In genomic region chr10:101238732-101239105, GRCh38 we compare ENCODE assay signal across 12 cellular contexts. TPM values are rescaled to one million over a fixed set of nuclear protein-coding genes. Genes with fewer than 3 reads are reported as not detected.
DNase-seq lines count a peak whose midpoint lies in the region; ATAC-seq, FAIRE-seq and TF ChIP-seq lines count a peak whose summit lies in the region.
"Had no signal": no experiment of that assay in that cellular context is flagged by ENCODE, and none has a peak within 500 bp of the region (broad histone marks: within the 10 kb centered on the region; RNA-seq: fewer than 3 reads in every experiment).

No MANE protein-coding gene starts in this region.

- H3K4ac ChIP-seq in H9 (ENCODE audit: low read depth, low read length) = no peak overlapping the region

- peaks cover 13 to 22% of the 10 kb centered on the region in 2 experiments for H3K4me1 Mint-ChIP-seq in H9
- peaks cover 10% of the 10 kb centered on the region for H3K4me1 Mint-ChIP-seq in brain

- H3K18ac ChIP-seq in H9 (ENCODE audit: insufficient read length, low read depth, low read length) = no peak overlapping the region

- H3K27me3 Mint-ChIP-seq in H9 (ENCODE audit: low read depth) (peaks cover 100% of the 10 kb centered on the region), brain (peaks cover 97% of the 10 kb centered on the region)

- POLR2A ChIA-PET in AG04450 (lab: Yijun Ruan, JAX) = no interaction called here

- H3K27me3 ChIP-seq in AG04450 (ENCODE audit: control insufficient read depth, insufficient read depth, low read length) (peaks cover 63% of the 10 kb centered on the region), H9 (ENCODE audit: insufficient read depth, low read length) (peaks cover 72% of the 10 kb centered on the region), uterus (peaks cover 28 to 47% of the 10 kb centered on the region in 2 donors), small intestine (ENCODE audit: control insufficient read depth in 2 of 2, insufficient read depth in 2 of 2, low read length in 2 of 2) (peaks cover 5 to 64% of the 10 kb centered on the region in 2 donors)

- H3K4me3 Mint-ChIP-seq in H9 (no peak overlapping the region), brain (no peak overlapping the region)
- H3K4me3 Mint-ChIP-seq: stimulated activated memory B cell treated with anti-CD40 and anti-IgM and Interleukin-4, amounts not matched to agents 10 μg/mL and 1 μg/mL and 100 μg/mL, for 72 hours had no signal

- H3K23ac ChIP-seq in H9 (ENCODE audit: insufficient read length, low read depth, low read length) = no peak overlapping the region

- no peak overlapping the region for H3K56ac ChIP-seq in H9 (ENCODE audit: insufficient read length, low read depth, low read length)

- no peaks in the 10 kb centered on the region for H3K4me1 ChIP-seq in H9 (ENCODE audit: insufficient read depth, low read length)
- peaks cover 0 to 6% of the 10 kb centered on the region in 2 donors for H3K4me1 ChIP-seq in uterus
- no peaks in the 10 kb centered on the region for H3K4me1 ChIP-seq in small intestine (ENCODE audit: control insufficient read depth in 2 of 2, insufficient read depth in 1 of 2, low read depth in 1 of 2, low read length in 1 of 2)

- no peak overlapping the region for H2AFZ ChIP-seq in H9 (ENCODE audit: low read length)

- H3K79me1 ChIP-seq in H9 (ENCODE audit: insufficient read depth, low read depth, low read length, poor library complexity, severe bottlenecking) = no peaks in the 10 kb centered on the region

- H3K27ac Mint-ChIP-seq in H9 = no peak overlapping the region
- H3K27ac Mint-ChIP-seq in brain = no peak overlapping the region
- H3K27ac Mint-ChIP-seq: stimulated activated memory B cell treated with anti-CD40 and anti-IgM and Interleukin-4, amounts not matched to agents 10 μg/mL and 1 μg/mL and 100 μg/mL, for 72 hours had no signal

- ATAC-seq in left lobe of liver (peak; percentile 38), HG02642 (IDR thresholded peaks at IDR 0.05; ENCODE audit: poor library complexity, unreplicated experiment) (no peak)
- ATAC-seq: gastroesophageal sphincter; stimulated activated memory B cell treated with anti-CD40 and anti-IgM and Interleukin-4, amounts not matched to agents 10 μg/mL and 1 μg/mL and 100 μg/mL, for 72 hours had no signal

- peaks cover 7% of the 10 kb centered on the region for H3K23me2 ChIP-seq in H9 (ENCODE audit: insufficient read length, low read depth, low read length, poor library complexity, severe bottlenecking)

- intact Hi-C loops in uterus (cut with DNase I; ENCODE audit: low total_unique reads) = no loop called here

- H3K79me2 ChIP-seq in H9 (ENCODE audit: insufficient read depth, low read length) = no peaks in the 10 kb centered on the region; the same call in 1 of the 2 replicates

- no peak overlapping the region for H3K9ac ChIP-seq in H9 (ENCODE audit: extremely low read depth, insufficient read length, low read length)

- H3K4me3 ChIP-seq in AG04450 (ENCODE audit: low read depth, low read length) (no peak overlapping the region), uterus (no peak overlapping the region), small intestine (ENCODE audit: low read depth in 1 of 2, low read length in 2 of 2) (no peak overlapping the region)
- H3K4me3 ChIP-seq: gastroesophageal sphincter had no signal

- CTCF ChIA-PET in AG04450 (lab: Charles Lee) = interaction anchor here (0.6 to 1.3 kb wide), 3 partner anchors 9 to 34 kb away, joined by 3 read pairs; no protein-coding TSS in a partner anchor

- H4K91ac ChIP-seq in H9 (ENCODE audit: insufficient read length, low read depth, low read length) = no peak overlapping the region

- no peak for FAIRE-seq in small intestine (lab: Jason Lieb, UNC)

- no peak overlapping the region for H3T11ph ChIP-seq in H9 (ENCODE audit: low read length)

- no peak overlapping the region for H4K5ac ChIP-seq in H9 (ENCODE audit: insufficient read length, low read depth, low read length)

- H2BK12ac ChIP-seq in H9 (ENCODE audit: insufficient read length, low read depth, low read length) = no peak overlapping the region

- no peak overlapping the region for H2BK120ac ChIP-seq in H9 (ENCODE audit: low read depth, low read length, poor library complexity, severe bottlenecking)

- DNase-seq in AG04450 (ENCODE audit: low read depth, low spot score) = no peak
- no peak for DNase-seq in H9
- DNase-seq in left lobe of liver (ENCODE audit: low spot score) = no peak
- no peak for DNase-seq in ACHN
- DNase-seq in uterus = no peak
- DNase-seq in small intestine = no peak
- DNase-seq: DMS79 treated with DMSO at 0.1 percent for 48 hours had no signal

- H3K36me3 Mint-ChIP-seq in H9 (ENCODE audit: insufficient read depth in 1 of 3, low read depth in 3 of 3) = no peaks in the 10 kb centered on the region
- H3K36me3 Mint-ChIP-seq in brain = no peaks in the 10 kb centered on the region
- H3K36me3 Mint-ChIP-seq: stimulated activated memory B cell treated with anti-CD40 and anti-IgM and Interleukin-4, amounts not matched to agents 10 μg/mL and 1 μg/mL and 100 μg/mL, for 72 hours had no signal

- no peak for TF ChIP-seq POLR2A in uterus (IDR thresholded peaks at IDR 0.05)

- no peak overlapping the region for H2BK5ac ChIP-seq in H9 (ENCODE audit: insufficient read length, low read length)

- TF ChIP-seq CTCF in AG04450 (IDR thresholded peaks at IDR 0.05; ENCODE audit: low read depth, low read length) (peak; percentile 48), H9 (conservative IDR thresholded peaks at IDR 0.05) (peak; percentile 93), brain (conservative IDR thresholded peaks at IDR 0.05) (peak; percentile 46 to 80), uterus (IDR thresholded peaks at IDR 0.05) (peak in 1 of 4 experiments; percentile 19)

- H4K20me1 ChIP-seq in H9 (ENCODE audit: control insufficient read depth, insufficient read depth, insufficient read length) = no peaks in the 10 kb centered on the region

- no peak overlapping the region for H4K8ac ChIP-seq in H9 (replicated peaks; ENCODE audit: insufficient read length, low read depth, low read length)

- in situ Hi-C loops in ACHN (cut with HindIII; ENCODE audit: low pct_ligation_motif_present, low pct_unique_long_range_greater_than_20kb, low sequenced_read_pairs) = no loop called here

- WGBS in H9 (ENCODE audit: extremely low coverage, insufficient read length, low lambda C conversion rate) = no CpG with 5 or more reads among the region's 24 CpGs
- 1 to 11% (median 4%) methylated on average over 24 of the region's 24 CpGs for WGBS in small intestine, 3 donors

- no peak overlapping the region for H2AK5ac ChIP-seq in H9 (ENCODE audit: insufficient read length, low read length)

- no peak overlapping the region for H2BK20ac ChIP-seq in H9 (ENCODE audit: low read depth, low read length, poor library complexity, severe bottlenecking)

- H3K9me3 ChIP-seq in AG04450 (ENCODE audit: control insufficient read depth, insufficient read depth, low read length) (peaks cover 12% of the 10 kb centered on the region), H9 (ENCODE audit: control insufficient read depth, low read depth, low read length) (no peaks in the 10 kb centered on the region), uterus (no peaks in the 10 kb centered on the region), small intestine (ENCODE audit: control insufficient read depth, low read depth) (no peaks in the 10 kb centered on the region)

- H2BK15ac ChIP-seq in H9 (ENCODE audit: low read depth, low read length) = no peak overlapping the region

- no peak overlapping the region for H3K4me2 ChIP-seq in H9 (ENCODE audit: insufficient read depth, insufficient read length, low read length)

- H3K9me3 Mint-ChIP-seq in H9 = peaks cover 0 to 5% of the 10 kb centered on the region in 2 experiments; a peak in 2 of 5 replicates
- H3K9me3 Mint-ChIP-seq in brain = peaks cover 0 to 4% (median 0%) of the 10 kb centered on the region in 5 experiments
- H3K9me3 Mint-ChIP-seq: stimulated activated memory B cell treated with anti-CD40 and anti-IgM and Interleukin-4, amounts not matched to agents 10 μg/mL and 1 μg/mL and 100 μg/mL, for 72 hours had no signal

- H3K14ac ChIP-seq in H9 (ENCODE audit: insufficient read depth, low read length) = no peak overlapping the region

- H3K36me3 ChIP-seq in uterus = no peaks in the 10 kb centered on the region
- H3K36me3 ChIP-seq in small intestine (ENCODE audit: control insufficient read depth in 2 of 2, insufficient read depth in 2 of 2, low read length in 2 of 2) = no peaks in the 10 kb centered on the region
- H3K36me3 ChIP-seq: gastroesophageal sphincter had no signal

- H3K27ac ChIP-seq in AG04450 (ENCODE audit: low read depth, low read length) (no peak overlapping the region), H9 (ENCODE audit: insufficient read length, low read depth, low read length) (no peak overlapping the region), uterus (no peak overlapping the region), small intestine (ENCODE audit: low read depth in 1 of 2, low read length in 1 of 2) (no peak overlapping the region)
- H3K27ac ChIP-seq: gastroesophageal sphincter had no signal

RNA-seq across cellular contexts. Expression of gene LBX1, which starts 9.5 kb away (rescaled TPM):
- polyA plus RNA-seq in AG04450 (2011; rRNA removed) (not detected in 2 replicates), brain (ENCODE audit: insufficient read depth, low read depth, low replicate concordance) (not detected), small intestine (not detected)
- not detected in 2 replicates for polyA minus RNA-seq in AG04450 (2011; rRNA and poly(A)+ RNA removed)
- total RNA-seq in H9 (2021) (not detected in 2 replicates), left lobe of liver (not detected), uterus (not detected)
- total RNA-seq: gastroesophageal sphincter, renal cortical epithelial cell had no signal
